In genomic region chr2:200340527-200341224, GRCh38 we compare ENCODE assay signal across 19 cellular contexts. TPM values are rescaled to one million over a fixed set of nuclear protein-coding genes. Genes with fewer than 3 reads are reported as not detected.
DNase-seq lines count a peak whose midpoint lies in the region; ATAC-seq, FAIRE-seq and TF ChIP-seq lines count a peak whose summit lies in the region.
"Had no signal": no experiment of that assay in that cellular context is flagged by ENCODE, and none has a peak within 500 bp of the region (broad histone marks: within the 10 kb centered on the region; RNA-seq: fewer than 3 reads in every experiment).

No MANE protein-coding gene starts in this region.

- H3K4me1 Mint-ChIP-seq in Caco-2 (ENCODE audit: low read depth, unreplicated experiment) (peaks cover 50% of the 10 kb centered on the region), nephron progenitor cell (peaks cover 8% of the 10 kb centered on the region), natural killer cell (peaks cover 0 to 5% of the 10 kb centered on the region in 2 donors)
- H3K4me1 Mint-ChIP-seq: naive B cell had no signal

- intact Hi-C loops in Caco-2 (cut with micrococcal nuclease; ENCODE audit: unreplicated experiment) = no loop called here
- intact Hi-C loops in Panc1 (cut with micrococcal nuclease; ENCODE audit: unreplicated experiment) = no loop called here
- intact Hi-C loops in natural killer cell (cut with micrococcal nuclease) = no loop called here

- H4K8ac ChIP-seq in H1 (ENCODE audit: extremely low read depth, insufficient read depth, low read length) = no peak overlapping the region

- no peak for TF ChIP-seq CTCF in Caco-2 (IDR thresholded peaks at IDR 0.05; ENCODE audit: insufficient read depth in 1 of 2, low read depth in 1 of 2, low read length in 1 of 2, severe bottlenecking in 1 of 2, unreplicated experiment in 1 of 2)
- no peak for TF ChIP-seq CTCF in Panc1 (IDR thresholded peaks at IDR 0.05)
- no peak for TF ChIP-seq CTCF in H1 (IDR thresholded peaks at IDR 0.05; ENCODE audit: control extremely low read depth in 1 of 3, insufficient read depth in 1 of 3, low read depth in 1 of 3, low read length in 3 of 3)
- no peak for TF ChIP-seq CTCF in nephron progenitor cell (IDR thresholded peaks at IDR 0.05)
- TF ChIP-seq CTCF in natural killer cell (IDR thresholded peaks at IDR 0.05) = no peak

- no peak overlapping the region for H3K56ac ChIP-seq in H1 (replicated peaks; ENCODE audit: insufficient read length, low read depth, low read length)

- no TSS peak for BruUV-seq in Caco-2 (replicated peaks; lab: Mats Ljungman, UMichigan)
- BruUV-seq in Panc1 (replicated peaks; lab: Mats Ljungman, UMichigan) = no TSS peak

- 0 out of 2 replicates have a peak overlapping the region, but pooled peaks have one; percentile 53 for H2BK15ac ChIP-seq in H1 (ENCODE audit: low read length)

- H3K27ac Mint-ChIP-seq in Caco-2 (ENCODE audit: unreplicated experiment) (no peak overlapping the region), nephron progenitor cell (peak overlapping the region; percentile 64), natural killer cell (no peak overlapping the region)
- H3K27ac Mint-ChIP-seq: CD4-positive, CD25-positive, alpha-beta regulatory T cell; naive B cell had no signal

- no peak for TF ChIP-seq EP300 in H1 (IDR thresholded peaks at IDR 0.05; ENCODE audit: borderline replicate concordance in 1 of 2, low read depth in 2 of 2, low read length in 2 of 2)

- 89% methylated on average over 6 of the region's 6 CpGs; no CpG with 5 or more reads in 1 of the 2 experiments for WGBS in H1 (ENCODE audit: extremely low coverage in 1 of 2, insufficient coverage in 1 of 2, insufficient read length in 1 of 2, insufficient replicate concordance in 2 of 2, low coverage in 1 of 2, low lambda C conversion rate in 2 of 2, missing lambda C conversion rate in 1 of 2), 2 experiments

- H3K23ac ChIP-seq in H1 (ENCODE audit: insufficient read length) = no peak overlapping the region

- CTCF ChIA-PET in Caco-2 (lab: Charles Lee) (no interaction called here), Panc1 (lab: Charles Lee) (no interaction called here), H1 (lab: Charles Lee; ENCODE audit: partially characterized antibody) (no interaction called here)

- ATAC-seq in Panc1 = no peak
- ATAC-seq in natural killer cell = no peak
- ATAC-seq in HG03432 (IDR thresholded peaks at IDR 0.05; ENCODE audit: unreplicated experiment) = no peak
- ATAC-seq: psoas muscle had no signal

- peaks cover 0 to 97% of the 10 kb centered on the region in 2 experiments; a peak in 3 of 4 replicates for H3K79me2 ChIP-seq in H1 (ENCODE audit: control insufficient read depth in 1 of 2, insufficient read depth in 2 of 2, low read length in 2 of 2)

- H3K27me3 ChIP-seq in Caco-2 (replicated peaks; ENCODE audit: control insufficient read depth, insufficient read depth, low read length) (no peaks in the 10 kb centered on the region), Panc1 (ENCODE audit: control insufficient read depth, insufficient read depth, low read length) (no peaks in the 10 kb centered on the region), H1 (replicated peaks in 1 of 4; ENCODE audit: control insufficient read depth in 3 of 4, extremely low read depth in 1 of 4, insufficient read depth in 3 of 4, low read length in 3 of 4) (no peaks in the 10 kb centered on the region)
- H3K27me3 ChIP-seq: ascending aorta, upper lobe of left lung had no signal

- H2BK20ac ChIP-seq in H1 (ENCODE audit: low read length) = peak overlapping the region; percentile 52; the same call in 1 of the 2 replicates

- peaks cover 1% of the 10 kb centered on the region for H3K36me3 ChIP-seq in Caco-2 (ENCODE audit: control insufficient read depth, insufficient read depth, low read length)
- no peaks in the 10 kb centered on the region for H3K36me3 ChIP-seq in Panc1 (ENCODE audit: control insufficient read depth, insufficient read depth, low read length)
- H3K36me3 ChIP-seq in H1 (ENCODE audit: control insufficient read depth in 2 of 4, insufficient read depth in 4 of 4, low read length in 3 of 4) = no peaks in the 10 kb centered on the region; a peak in 2 of 8 replicates
- H3K36me3 ChIP-seq: ascending aorta, upper lobe of left lung had no signal

- H3K4me3 ChIP-seq in Caco-2 (ENCODE audit: low read depth, low read length) (no peak overlapping the region), Panc1 (ENCODE audit: low read depth in 2 of 2, low read length in 2 of 2) (no peak overlapping the region), H1 (ENCODE audit: extremely low read depth in 1 of 4, insufficient read depth in 2 of 4, low read depth in 3 of 4, low read length in 4 of 4) (no peak overlapping the region)
- H3K4me3 ChIP-seq: ascending aorta, coronary artery, lung, psoas muscle, upper lobe of left lung had no signal

- no peak overlapping the region for H4K91ac ChIP-seq in H1 (replicated peaks; ENCODE audit: insufficient read length, low read length)

- H2BK120ac ChIP-seq in H1 (replicated peaks; ENCODE audit: low read depth, low read length) = no peak overlapping the region

- no peak overlapping the region for H3K4me2 ChIP-seq in H1 (ENCODE audit: insufficient read depth in 1 of 2, low read depth in 2 of 2, low read length in 2 of 2)

- TF ChIP-seq RAD21 in H1 (IDR thresholded peaks at IDR 0.05 in 1 of 2, conservative IDR thresholded peaks at IDR 0.05 in 1 of 2; ENCODE audit: low read depth in 2 of 2, low read length in 2 of 2) = no peak

- H3K27me3 Mint-ChIP-seq in Caco-2 (ENCODE audit: insufficient read depth, unreplicated experiment) = no peaks in the 10 kb centered on the region
- no peaks in the 10 kb centered on the region for H3K27me3 Mint-ChIP-seq in nephron progenitor cell (ENCODE audit: low read depth, poor library complexity)
- no peaks in the 10 kb centered on the region for H3K27me3 Mint-ChIP-seq in natural killer cell (ENCODE audit: low read depth in 2 of 2)
- H3K27me3 Mint-ChIP-seq: CD4-positive, CD25-positive, alpha-beta regulatory T cell; naive B cell had no signal

- H3K4me1 ChIP-seq in Caco-2 (peaks cover 40% of the 10 kb centered on the region), Panc1 (ENCODE audit: control insufficient read depth, insufficient read depth, low read length) (peaks cover 54% of the 10 kb centered on the region), H1 (replicated peaks in 1 of 4; ENCODE audit: control insufficient read depth in 3 of 4, insufficient read depth in 4 of 4, low read length in 3 of 4) (peaks cover 4 to 8% (median 7%) of the 10 kb centered on the region in 4 experiments; a peak in 5 of 7 replicates)

- no peak for DNase-seq in Caco-2
- no peak for DNase-seq in Panc1 (ENCODE audit: low read depth, low spot score)
- DNase-seq in H1 (ENCODE audit: low read depth in 1 of 2, low spot score in 2 of 2) = no peak
- DNase-seq in nephron progenitor cell = no peak
- DNase-seq in EL = no peak
- no peak for DNase-seq in natural killer cell
- no peak for DNase-seq in GM19240 (ENCODE audit: insufficient read length, low spot score)
- DNase-seq: CD4-positive, CD25-positive, alpha-beta regulatory T cell; naive B cell; NCI-H1436; NCI-H345; psoas muscle; RPMI8226; upper lobe of left lung had no signal

- no peak overlapping the region for H4K5ac ChIP-seq in H1 (ENCODE audit: insufficient read length, low read depth, low read length)

- peaks cover 51% of the 10 kb centered on the region for H3K36me3 Mint-ChIP-seq in Caco-2 (ENCODE audit: insufficient read depth, unreplicated experiment)
- peaks cover 23% of the 10 kb centered on the region for H3K36me3 Mint-ChIP-seq in nephron progenitor cell (ENCODE audit: low read depth)
- H3K36me3 Mint-ChIP-seq in natural killer cell = no peaks in the 10 kb centered on the region
- H3K36me3 Mint-ChIP-seq: CD4-positive, CD25-positive, alpha-beta regulatory T cell; naive B cell had no signal

- 0 out of 2 replicates have a peak overlapping the region, but pooled peaks have one; percentile 19 for H3K18ac ChIP-seq in H1 (ENCODE audit: extremely low read depth, low read length)

- H3K27ac ChIP-seq in Panc1 (ENCODE audit: low read length) (peak overlapping the region; percentile 18; the same call in 1 of the 2 replicates), H1 (ENCODE audit: low read depth, low read length) (no peak overlapping the region)
- H3K27ac ChIP-seq: psoas muscle had no signal

- 0 out of 2 replicates have a peak, but pooled peaks cover 4% of the 10 kb centered on the region for H3K79me1 ChIP-seq in H1 (ENCODE audit: low read depth, low read length)

- H3K4me3 Mint-ChIP-seq in Caco-2 (ENCODE audit: unreplicated experiment) (peak overlapping the region; percentile 5), nephron progenitor cell (no peak overlapping the region), natural killer cell (no peak overlapping the region)
- H3K4me3 Mint-ChIP-seq: CD4-positive, CD25-positive, alpha-beta regulatory T cell; naive B cell had no signal

- no peak overlapping the region for H2AK5ac ChIP-seq in H1 (ENCODE audit: low read depth, low read length)

- H2BK5ac ChIP-seq in H1 (ENCODE audit: low read depth, low read length) = peak overlapping the region; percentile 61; the same call in 1 of the 2 replicates

- peak in 1 of 2 experiments; percentile 12; a peak in 1 of 3 replicates for TF ChIP-seq POLR2A in H1 (IDR thresholded peaks at IDR 0.05; ENCODE audit: control extremely low read depth in 1 of 2, low read depth in 2 of 2, low read length in 2 of 2)

- peaks cover under 1 to 3% of the 10 kb centered on the region in 2 experiments for H4K20me1 ChIP-seq in H1 (replicated peaks in 1 of 2; ENCODE audit: control insufficient read depth in 1 of 2, insufficient read depth in 2 of 2, low read length in 2 of 2)

- no peak overlapping the region for H3K9ac ChIP-seq in H1 (replicated peaks in 1 of 4; ENCODE audit: extremely low read depth in 1 of 4, low read depth in 3 of 4, low read length in 3 of 4)

- H3K9me3 ChIP-seq in Caco-2 (no peaks in the 10 kb centered on the region), Panc1 (ENCODE audit: control insufficient read depth, insufficient read depth, low read depth, low read length) (no peaks in the 10 kb centered on the region), H1 (ENCODE audit: insufficient read depth in 2 of 2, low read depth in 1 of 2, low read length in 1 of 2) (no peaks in the 10 kb centered on the region)
- H3K9me3 ChIP-seq: ascending aorta, psoas muscle, upper lobe of left lung had no signal

- in situ Hi-C loops in Panc1 (cut with HindIII; ENCODE audit: low pct_unique_long_range_greater_than_20kb, low sequenced_read_pairs) = no loop called here

- H2BK12ac ChIP-seq in H1 (ENCODE audit: low read depth, low read length) = no peak overlapping the region

- H3K4ac ChIP-seq in H1 (replicated peaks; ENCODE audit: insufficient read length, low read depth, low read length) = peak overlapping the region; percentile 3

- no peaks in the 10 kb centered on the region for H3K23me2 ChIP-seq in H1 (ENCODE audit: low read depth, low read length)

- H3K9me3 Mint-ChIP-seq in Caco-2 (ENCODE audit: unreplicated experiment) = no peaks in the 10 kb centered on the region
- H3K9me3 Mint-ChIP-seq in nephron progenitor cell = peaks cover 21% of the 10 kb centered on the region
- no peaks in the 10 kb centered on the region for H3K9me3 Mint-ChIP-seq in natural killer cell

- no peak overlapping the region for H3K14ac ChIP-seq in H1 (ENCODE audit: insufficient read length)

- no peak overlapping the region for H2AFZ ChIP-seq in H1 (ENCODE audit: low read length)

- POLR2A ChIA-PET in Caco-2 (lab: Charles Lee) = no interaction called here
- POLR2A ChIA-PET in Panc1 (lab: Charles Lee) = no interaction called here
- POLR2A ChIA-PET in H1 (lab: Charles Lee; ENCODE audit: partially characterized antibody) = interaction anchor here (1.4 kb wide), 1 partner anchor 12 kb away, joined by 5 read pairs; no protein-coding TSS in a partner anchor

- FAIRE-seq in H1 (lab: Jason Lieb, UNC) = no peak
- FAIRE-seq: GM12892 had no signal

RNA-seq across cellular contexts. Expression of gene SPATS2L, which starts 34.2 kb away (rescaled TPM):
- 189 and 196 TPM in 2 replicates for total RNA-seq in Caco-2 (2022)
- 282 TPM for total RNA-seq in Panc1 (2021; ENCODE audit: unreplicated experiment)
- polyA plus RNA-seq in Panc1 (2012; ENCODE audit: insufficient read length) = 189 TPM
- 177 and 189 TPM in 2 replicates for total RNA-seq in H1 (2021; fragmentation: NEBNext Ultra II Directional; extraction: Animal tissue kit (Norgen Biotek cat#: 25700))
- 55.3 and 67.3 TPM in 2 replicates for polyA plus RNA-seq in H1 (2011; rRNA removed)
- polyA plus RNA-seq in H1 (2011; cell fraction: cytosol; rRNA removed) = 93.6 TPM
- 196 TPM for polyA plus RNA-seq in H1 (2011; cell fraction: nucleus; rRNA removed)
- 106 to 126 TPM (median 119 TPM) in 4 replicates for polyA plus RNA-seq in H1 (2012, experiment 1 of 2)
- 30.9 TPM for polyA plus RNA-seq in H1 (2012, experiment 2 of 2)
- polyA plus RNA-seq in H1 (2013, experiment 1 of 2) = 376 TPM
- polyA plus RNA-seq in H1 (2013, experiment 2 of 2) = 381 TPM
- polyA minus RNA-seq in H1 (2011; rRNA and poly(A)+ RNA removed) = 116 and 136 TPM in 2 replicates
- polyA minus RNA-seq in H1 (2011; cell fraction: cytosol; rRNA and poly(A)+ RNA removed) = 78.2 TPM
- polyA minus RNA-seq in H1 (2011; cell fraction: nucleus; rRNA and poly(A)+ RNA removed) = 202 TPM
- 10 to 100 TPM in 1 of 3 donors, 1 to 10 TPM in 2; 3.8 to 10.9 (median 4.4) TPM for total RNA-seq in natural killer cell

Comparison
In these comparisons a context has a peak if more than half of its experiments do, and no peak if none do; other contexts are left out.
1. RNA of gene SPATS2L, which starts 34.2 kb away (total RNA-seq): 282 TPM in Panc1 (single experiment), 189 to 196 TPM in Caco-2 and 177 to 189 TPM in H1; 3.8 to 10.9 TPM in natural killer cell; every median in the first group is over 10 times any median in the second.